In the genomic region with DNA sequence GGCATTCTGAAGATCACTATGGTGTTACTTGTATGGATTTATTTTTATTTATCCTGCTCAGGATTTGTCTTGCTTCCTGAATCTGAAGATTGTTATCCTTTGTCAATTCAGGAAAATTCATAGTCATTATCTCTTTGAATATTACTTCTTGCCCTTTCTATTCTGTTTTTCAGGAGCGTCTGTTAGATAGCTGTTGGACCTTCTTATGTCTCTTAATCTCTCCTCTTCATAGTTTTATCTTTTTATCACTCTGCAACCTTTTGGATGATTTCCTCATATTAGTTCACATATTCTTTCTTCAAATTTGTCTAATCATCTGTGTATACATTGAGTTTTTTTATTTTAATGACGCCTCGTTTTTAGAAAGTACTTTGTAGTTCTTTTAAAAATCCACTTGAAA, we compare ENCODE assay signal across 9 cellular contexts.
"Had no signal": no experiment of that assay in that cellular context is flagged by ENCODE, and none has a peak within 500 bp of the region (broad histone marks: within the 10 kb centered on the region; RNA-seq: fewer than 3 reads in every experiment).

No MANE protein-coding gene starts in this region.

- FAIRE-seq: H1, H54, HepG2 had no signal

- DNase-seq: H9, HCEC 1CT, HFFc6, KBM-7 had no signal

- ATAC-seq: GM23338, HepG2 had no signal

- H3K27ac ChIP-seq: HL-60 had no signal

- H3K4me3 ChIP-seq: GM23338 had no signal
